In genomic region chr1:65068202-65069011, GRCh38 we compare ENCODE assay signal across 1 cellular context.
TF ChIP-seq lines count a peak whose summit lies in the region.

No MANE protein-coding gene starts in this region.

TF ChIP-seq in GM12878, 131 proteins besides CTCF, POLR2A, EP300 and RAD21 (continued from another document):
- TF ChIP-seq SIN3A (IDR thresholded peaks at IDR 0.05; ENCODE audit: low read depth, low read length) (no peak), FOXK2 (IDR thresholded peaks at IDR 0.05) (peak; percentile 67), ZNF217 (IDR thresholded peaks at IDR 0.05) (no peak), KAT2A (conservative IDR thresholded peaks at IDR 0.05; ENCODE audit: control insufficient read depth, low read depth, low read length) (no peak), ATF2 (IDR thresholded peaks at IDR 0.05; ENCODE audit: low read length) (no peak), BMI1 (IDR thresholded peaks at IDR 0.05; ENCODE audit: borderline replicate concordance) (peak; percentile 30; the same call in 1 of the 2 replicates), ZNF622 (IDR thresholded peaks at IDR 0.05) (no peak), CHD2 (IDR thresholded peaks at IDR 0.05; ENCODE audit: borderline replicate concordance, low read depth, low read length) (no peak), ZBTB40 (IDR thresholded peaks at IDR 0.05; ENCODE audit: borderline replicate concordance) (peak; percentile 68; the same call in 1 of the 2 replicates), BCLAF1 (IDR thresholded peaks at IDR 0.05) (no peak), RBBP5 (conservative IDR thresholded peaks at IDR 0.05) (peak; percentile 46; the same call in 1 of the 2 replicates), SKIL (IDR thresholded peaks at IDR 0.05; ENCODE audit: low read depth, poor library complexity, severe bottlenecking) (no peak), RELA (IDR thresholded peaks at IDR 0.05; ENCODE audit: borderline replicate concordance, partially characterized antibody) (no peak), ZNF384 (IDR thresholded peaks at IDR 0.05; ENCODE audit: borderline replicate concordance, low read depth, low read length) (peak; percentile 71), ELK1 (IDR thresholded peaks at IDR 0.05; ENCODE audit: low read depth, low read length) (no peak), EGR1 (IDR thresholded peaks at IDR 0.05; ENCODE audit: borderline replicate concordance in 1 of 2, low read depth in 2 of 2, low read length in 2 of 2) (no peak), NKRF (conservative IDR thresholded peaks at IDR 0.05) (0 out of 2 replicates have a peak, but pooled peaks have one; percentile 10), ASH2L (IDR thresholded peaks at IDR 0.05; ENCODE audit: borderline replicate concordance, low read depth) (peak; percentile 91), IRF5 (IDR thresholded peaks at IDR 0.05; ENCODE audit: borderline replicate concordance) (no peak)
